13 cellular contexts compared by ENCODE assay signal in genomic region chr12:52082026-52082667, GRCh38. TPM values are rescaled to one million over a fixed set of nuclear protein-coding genes. Genes with fewer than 3 reads are reported as not detected.
DNase-seq lines count a peak whose midpoint lies in the region; ATAC-seq and TF ChIP-seq lines count a peak whose summit lies in the region.
"Had no signal": no experiment of that assay in that cellular context is flagged by ENCODE, and none has a peak within 500 bp of the region (broad histone marks: within the 10 kb centered on the region; RNA-seq: fewer than 3 reads in every experiment).

No MANE protein-coding gene starts in this region.

- H3K27ac Mint-ChIP-seq in T-helper 17 cell: peak overlapping the region; percentile 8

- no peak overlapping the region for H4K12ac ChIP-seq in trophoblast cell (ENCODE audit: low read depth, low read length)

- peaks cover 3% of the 10 kb centered on the region for H3K36me3 Mint-ChIP-seq in T-helper 17 cell (ENCODE audit: low read depth)

- no peak overlapping the region for H3K4ac ChIP-seq in trophoblast cell (ENCODE audit: low read depth, low read length)

- H2AK5ac ChIP-seq in trophoblast cell (ENCODE audit: low read length): no peak overlapping the region

- intact Hi-C loops in heart left ventricle (cut with DNase I): loop anchor here in 7 of 10 donors (1.0 to 10.0 kb wide), 8 partner anchors 40 to 187 kb away; partner anchors contain the start of genes ACVRL1 (in 1 of the 7) and TAMALIN (in 1 of the 7)

- no peak overlapping the region for H3K18ac ChIP-seq in trophoblast cell (ENCODE audit: low read length)

- TF ChIP-seq CTCF in BJ (IDR thresholded peaks at IDR 0.05; ENCODE audit: insufficient read depth, low read depth, low read length) (no peak), heart left ventricle (IDR thresholded peaks at IDR 0.05) (no peak), parathyroid adenoma (IDR thresholded peaks at IDR 0.05) (no peak)

- H3K4me1 ChIP-seq in heart left ventricle (peaks cover 6 to 37% (median 27%) of the 10 kb centered on the region in 12 donors), parathyroid adenoma (peaks cover 28% of the 10 kb centered on the region), trophoblast cell (ENCODE audit: control insufficient read depth in 1 of 2, insufficient read depth in 2 of 2, low read length in 2 of 2) (no peaks in the 10 kb centered on the region)
- H3K4me1 ChIP-seq: HAP-1 had no signal

- no peak overlapping the region for H2BK120ac ChIP-seq in trophoblast cell (ENCODE audit: insufficient read depth, low read length, poor library complexity)

- no peak for TF ChIP-seq POLR2A in heart left ventricle (IDR thresholded peaks at IDR 0.05)

- H3K27me3 ChIP-seq in BJ (ENCODE audit: control insufficient read depth, insufficient read depth, low read length) (no peaks in the 10 kb centered on the region), heart left ventricle (peaks cover 0 to 5% (median 0%) of the 10 kb centered on the region in 9 donors), parathyroid adenoma (ENCODE audit: control insufficient read depth, insufficient read depth, low read length) (no peaks in the 10 kb centered on the region), trophoblast cell (ENCODE audit: insufficient read depth, low read length) (no peaks in the 10 kb centered on the region)

- H3K79me2 ChIP-seq in parathyroid adenoma (no peaks in the 10 kb centered on the region), trophoblast cell (ENCODE audit: control insufficient read depth, insufficient read depth, low read length, poor library complexity) (no peaks in the 10 kb centered on the region)

- H3K79me1 ChIP-seq in trophoblast cell (ENCODE audit: low read length): no peaks in the 10 kb centered on the region

- H3K9me3 ChIP-seq in T-helper 17 cell (ENCODE audit: control insufficient read depth, low read length, poor library complexity, severe bottlenecking): no peaks in the 10 kb centered on the region
- H3K9me3 ChIP-seq in heart left ventricle: no peaks in the 10 kb centered on the region
- no peaks in the 10 kb centered on the region for H3K9me3 ChIP-seq in parathyroid adenoma (ENCODE audit: control insufficient read depth, low read length)
- H3K9me3 ChIP-seq in trophoblast cell (ENCODE audit: insufficient read depth, low read depth, low read length): peaks cover 3% of the 10 kb centered on the region
- H3K9me3 ChIP-seq: HAP-1 had no signal

- H2AFZ ChIP-seq in parathyroid adenoma (no peak overlapping the region), trophoblast cell (ENCODE audit: insufficient read depth, low read length, poor library complexity) (no peak overlapping the region)

- no peak overlapping the region for H3K23ac ChIP-seq in trophoblast cell (ENCODE audit: low read length)

- H3K36me3 ChIP-seq in BJ (ENCODE audit: control insufficient read depth, insufficient read depth, low read length) (peaks cover 4% of the 10 kb centered on the region), heart left ventricle (peaks cover 0 to 20% (median 12%) of the 10 kb centered on the region in 9 donors), parathyroid adenoma (ENCODE audit: control insufficient read depth, insufficient read depth, low read length) (no peaks in the 10 kb centered on the region), trophoblast cell (ENCODE audit: control insufficient read depth in 1 of 2, insufficient read depth in 2 of 2, low read length in 2 of 2) (peaks cover 17 to 20% of the 10 kb centered on the region in 2 experiments)

- peaks cover 19% of the 10 kb centered on the region for H3K27me3 Mint-ChIP-seq in T-helper 17 cell

- H3K27ac ChIP-seq in heart left ventricle (peak overlapping the region; percentile 46 to 89 (median 71)), parathyroid adenoma (peak overlapping the region; percentile 44), trophoblast cell (ENCODE audit: low read depth, low read length) (no peak overlapping the region)
- H3K27ac ChIP-seq: SK-N-MC had no signal

- H3K4me2 ChIP-seq in parathyroid adenoma (ENCODE audit: low read length): no peak overlapping the region
- no peak overlapping the region for H3K4me2 ChIP-seq in trophoblast cell (ENCODE audit: low read length)

- peaks cover 13% of the 10 kb centered on the region for H3K4me1 Mint-ChIP-seq in T-helper 17 cell

- H3K4me3 Mint-ChIP-seq in T-helper 17 cell: no peak overlapping the region

- H2BK5ac ChIP-seq in trophoblast cell (ENCODE audit: low read depth, low read length, poor library complexity): no peak overlapping the region

- POLR2A ChIA-PET in BJ (lab: Charles Lee): interaction anchor here (0.6 to 1.9 kb wide), 3 partner anchors 49 to 1069 kb away, joined by 4 to 5 read pairs (median 5); no protein-coding TSS in a partner anchor

- no peak overlapping the region for H4K91ac ChIP-seq in trophoblast cell (ENCODE audit: low read depth, low read length)

- no peak overlapping the region for H3K9ac ChIP-seq in parathyroid adenoma
- no peak overlapping the region for H3K9ac ChIP-seq in trophoblast cell (ENCODE audit: low read length)

- CTCF ChIA-PET in BJ (lab: Yijun Ruan, JAX): interaction anchor here (0.9 to 25.8 kb wide), 29 partner anchors 8 to 197 kb away, joined by 3 to 974 read pairs (median 6); partner anchors contain the start of genes ATG101, NR4A1 and TAMALIN

- no peak overlapping the region for H3K14ac ChIP-seq in trophoblast cell (ENCODE audit: low read length)

- H4K8ac ChIP-seq in trophoblast cell (ENCODE audit: low read depth, low read length): no peak overlapping the region

- no peak for ATAC-seq in T-helper 17 cell
- ATAC-seq in heart left ventricle: peak; percentile 38 to 69 (median 50)
- ATAC-seq in HG02571 (IDR thresholded peaks at IDR 0.05; ENCODE audit: unreplicated experiment): no peak

- 28 to 48% (median 36%) methylated on average over 7 to 13 of the region's 13 CpGs for WGBS in heart left ventricle, 4 donors
- WGBS in trophoblast cell (ENCODE audit: extremely low coverage, insufficient coverage, insufficient read length): no CpG with 5 or more reads among the region's 13 CpGs

- H3K4me3 ChIP-seq in BJ (ENCODE audit: low read depth, low read length): peak overlapping the region; percentile 4; the same call in 1 of the 2 replicates
- peak overlapping the region in 6 of 12 donors; percentile 4 to 53 (median 39) for H3K4me3 ChIP-seq in heart left ventricle
- no peak overlapping the region for H3K4me3 ChIP-seq in parathyroid adenoma (ENCODE audit: low read depth, low read length)
- H3K4me3 ChIP-seq in trophoblast cell (ENCODE audit: low read depth, low read length): no peak overlapping the region
- H3K4me3 ChIP-seq: HAP-1, SK-N-MC had no signal

- no peak for DNase-seq in BJ (ENCODE audit: low read depth)
- no peak for DNase-seq in T-helper 17 cell
- DNase-seq in heart left ventricle: peak; percentile 62 to 82 (median 76)
- DNase-seq in DMS53 (lab: John Stamatoyannopoulos, UW): no peak
- DNase-seq in nucleus accumbens (lab: John Stamatoyannopoulos, UW): no peak
- DNase-seq in trophoblast cell: no peak
- DNase-seq: activated T-cell treated with anti-CD3 and anti-CD28 coated beads for 4 hours; CD4-positive, alpha-beta memory T cell; effector CD4-positive, alpha-beta T cell had no signal

- H2BK12ac ChIP-seq in trophoblast cell (ENCODE audit: low read length): no peak overlapping the region

RNA-seq across cellular contexts. Expression of gene SMIM41, which starts 2.6 kb away (rescaled TPM):
- polyA plus RNA-seq in BJ (2011; rRNA removed) (0.05 TPM in 1 of 2 replicates, not detected in the other), heart left ventricle (under 1 TPM; 0.08 to 0.65 TPM)
- polyA minus RNA-seq in BJ (2011; rRNA and poly(A)+ RNA removed): not detected in 2 replicates
- total RNA-seq in T-helper 17 cell (not detected), heart left ventricle (under 1 TPM in 3 of 9 donors, not detected in 6; 0.29 to 0.52 (median 0.32) TPM)
- polyA plus RNA-seq in trophoblast cell (2013): not detected in 2 replicates
- total RNA-seq: CD4-positive, alpha-beta memory T cell had no signal
- polyA plus RNA-seq: CD4-positive, alpha-beta memory T cell had no signal

RNA-seq across cellular contexts. Expression of gene ATG101, which starts 12.4 kb away (rescaled TPM):
- polyA plus RNA-seq in BJ (2011; rRNA removed): 115 and 163 TPM in 2 replicates
- polyA minus RNA-seq in BJ (2011; rRNA and poly(A)+ RNA removed): 68.6 and 88.6 TPM in 2 replicates
- total RNA-seq in T-helper 17 cell: 10 to 100 TPM; 22.0 to 30.2 TPM
- 10 to 100 TPM; 18.9 to 46.7 (median 24.1) TPM for total RNA-seq in heart left ventricle
- polyA plus RNA-seq in heart left ventricle: 100 to 1,000 TPM in 1 of 2 donors, 10 to 100 TPM in 1; 22.1 to 108 TPM
- polyA plus RNA-seq in trophoblast cell (2013): 42.6 and 44.2 TPM in 2 replicates

RNA-seq across cellular contexts. Expression of gene NR4A1, which starts 30.9 kb away (rescaled TPM):
- polyA plus RNA-seq in BJ (2011; rRNA removed): 9.8 and 18.6 TPM in 2 replicates
- 17.9 and 21.8 TPM in 2 replicates for polyA minus RNA-seq in BJ (2011; rRNA and poly(A)+ RNA removed)
- 100 to 1,000 TPM in 1 of 2 donors, 10 to 100 TPM in 1; 79.2 to 133 TPM for total RNA-seq in T-helper 17 cell
- 100 to 1,000 TPM in 2 of 9 donors, 10 to 100 TPM in 7; 22.0 to 140 (median 42.0) TPM for total RNA-seq in heart left ventricle
- polyA plus RNA-seq in heart left ventricle: 10 to 100 TPM; 59.5 to 66.3 TPM
- polyA plus RNA-seq in trophoblast cell (2013): 65.4 and 69.2 TPM in 2 replicates

Comparison
In these comparisons a context has a peak if more than half of its experiments do, and no peak if none do; other contexts are left out.
1. DNase-seq: peak in heart left ventricle (5 of 5); none in BJ (single experiment), T-helper 17 cell (0 of 3), DMS53 (single experiment), nucleus accumbens (0 of 56) and trophoblast cell (0 of 2).
2. ATAC-seq: peak in heart left ventricle (4 of 4); none in T-helper 17 cell (single experiment) and HG02571 (single experiment).